In the genomic region with DNA sequence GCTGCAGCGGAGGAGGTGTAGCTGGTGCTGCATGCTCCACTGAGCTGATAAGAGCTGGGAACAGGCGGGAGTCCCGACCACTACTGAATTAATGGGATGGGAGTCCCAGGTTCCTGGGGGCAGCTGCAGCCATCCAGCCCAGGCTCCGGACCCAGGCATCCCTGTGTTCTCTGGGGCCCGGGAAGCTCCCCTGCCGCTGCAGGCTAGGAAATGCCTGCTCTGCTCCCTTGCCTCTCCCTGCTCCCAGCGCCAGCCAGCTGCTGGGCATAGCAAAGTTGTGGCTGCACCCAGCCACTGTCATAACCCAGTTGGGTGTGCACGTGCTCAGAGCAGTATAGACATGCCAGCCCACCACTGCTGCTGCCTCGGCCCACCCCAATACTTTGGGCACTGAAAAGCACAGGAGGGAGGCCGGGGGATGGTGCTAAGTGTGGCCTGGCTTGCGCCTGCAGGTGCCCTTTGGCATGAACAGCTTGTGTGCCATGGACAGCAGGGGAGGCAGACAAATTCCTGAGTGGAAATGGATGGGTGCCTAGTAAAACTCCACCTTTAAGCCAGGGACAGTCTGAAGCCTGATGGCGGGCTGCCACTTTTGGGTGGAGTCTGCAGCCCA, we compare ENCODE assay signal across 17 cellular contexts.
"Had no signal": no experiment of that assay in that cellular context is flagged by ENCODE, and none has a peak within 500 bp of the region (broad histone marks: within the 10 kb centered on the region; RNA-seq: fewer than 3 reads in every experiment).

No MANE protein-coding gene starts in this region.

- H3K9me3 Mint-ChIP-seq: activated T-helper 17 cell treated with anti-CD3 and anti-CD28 coated beads, Interleukin-2, amount 50 U/mL, for 72 hours; neural crest cell had no signal

- H3K36me3 ChIP-seq: adrenal gland, cardiac muscle cell, ovary, sigmoid colon, transverse colon had no signal

- FAIRE-seq: keratinocyte had no signal

- H3K4me3 ChIP-seq: adrenal gland, cardiac muscle cell, ovary, sigmoid colon, transverse colon had no signal

- H3K27ac ChIP-seq: adrenal gland, cardiac muscle cell, ovary, sigmoid colon, transverse colon had no signal

- H3K4me1 ChIP-seq: adrenal gland, sigmoid colon, transverse colon had no signal

- H3K4me3 Mint-ChIP-seq: activated T-helper 17 cell treated with anti-CD3 and anti-CD28 coated beads, Interleukin-2, amount 50 U/mL, for 72 hours; neural crest cell; stimulated activated naive B cell treated with anti-CD40 and anti-IgM and Interleukin-4, amounts not matched to agents 10 μg/mL and 1 μg/mL and 100 μg/mL, for 72 hours had no signal

- H3K36me3 Mint-ChIP-seq: stimulated activated naive B cell treated with anti-CD40 and anti-IgM and Interleukin-4, amounts not matched to agents 10 μg/mL and 1 μg/mL and 100 μg/mL, for 72 hours had no signal

- H3K27me3 Mint-ChIP-seq: activated T-helper 17 cell treated with anti-CD3 and anti-CD28 coated beads, Interleukin-2, amount 50 U/mL, for 72 hours; stimulated activated naive B cell treated with anti-CD40 and anti-IgM and Interleukin-4, amounts not matched to agents 10 μg/mL and 1 μg/mL and 100 μg/mL, for 72 hours had no signal

- DNase-seq: activated CD4-positive, alpha-beta T cell treated with anti-CD3 and anti-CD28 coated beads, Interleukin-2, amount 50 U/mL, for 4 hours; activated CD4-positive, CD25-positive, alpha-beta regulatory T cell treated with anti-CD3 and anti-CD28 coated beads, Interleukin-2, amount 50 U/mL, for 72 hours; activated naive CD4-positive, alpha-beta T cell treated with Interleukin-2 at 50 U/mL for 16 hours; activated T-cell treated with anti-CD3 and anti-CD28 coated beads for 4 hours; adrenal gland; erythroblast; hippocampal formation; midbrain; ovary; stimulated activated naive B cell treated with anti-CD40 and anti-IgM and Interleukin-4, amounts not matched to agents 10 μg/mL and 1 μg/mL and 100 μg/mL, for 72 hours; T-helper 9 cell; transverse colon had no signal

- H3K27me3 ChIP-seq: adrenal gland, cardiac muscle cell, ovary, sigmoid colon, transverse colon had no signal

- H3K27ac Mint-ChIP-seq: activated T-helper 17 cell treated with anti-CD3 and anti-CD28 coated beads, Interleukin-2, amount 50 U/mL, for 72 hours; stimulated activated naive B cell treated with anti-CD40 and anti-IgM and Interleukin-4, amounts not matched to agents 10 μg/mL and 1 μg/mL and 100 μg/mL, for 72 hours had no signal

- ATAC-seq: activated T-helper 17 cell treated with anti-CD3 and anti-CD28 coated beads, Interleukin-2, amount 50 U/mL, for 72 hours; stimulated activated naive B cell treated with anti-CD40 and anti-IgM and Interleukin-4, amounts not matched to agents 10 μg/mL and 1 μg/mL and 100 μg/mL, for 72 hours had no signal

- H3K4me1 Mint-ChIP-seq: activated T-helper 17 cell treated with anti-CD3 and anti-CD28 coated beads, Interleukin-2, amount 50 U/mL, for 72 hours; neural crest cell; stimulated activated naive B cell treated with anti-CD40 and anti-IgM and Interleukin-4, amounts not matched to agents 10 μg/mL and 1 μg/mL and 100 μg/mL, for 72 hours had no signal

- H3K9me3 ChIP-seq: adrenal gland, sigmoid colon, transverse colon had no signal
